In the genomic region with DNA sequence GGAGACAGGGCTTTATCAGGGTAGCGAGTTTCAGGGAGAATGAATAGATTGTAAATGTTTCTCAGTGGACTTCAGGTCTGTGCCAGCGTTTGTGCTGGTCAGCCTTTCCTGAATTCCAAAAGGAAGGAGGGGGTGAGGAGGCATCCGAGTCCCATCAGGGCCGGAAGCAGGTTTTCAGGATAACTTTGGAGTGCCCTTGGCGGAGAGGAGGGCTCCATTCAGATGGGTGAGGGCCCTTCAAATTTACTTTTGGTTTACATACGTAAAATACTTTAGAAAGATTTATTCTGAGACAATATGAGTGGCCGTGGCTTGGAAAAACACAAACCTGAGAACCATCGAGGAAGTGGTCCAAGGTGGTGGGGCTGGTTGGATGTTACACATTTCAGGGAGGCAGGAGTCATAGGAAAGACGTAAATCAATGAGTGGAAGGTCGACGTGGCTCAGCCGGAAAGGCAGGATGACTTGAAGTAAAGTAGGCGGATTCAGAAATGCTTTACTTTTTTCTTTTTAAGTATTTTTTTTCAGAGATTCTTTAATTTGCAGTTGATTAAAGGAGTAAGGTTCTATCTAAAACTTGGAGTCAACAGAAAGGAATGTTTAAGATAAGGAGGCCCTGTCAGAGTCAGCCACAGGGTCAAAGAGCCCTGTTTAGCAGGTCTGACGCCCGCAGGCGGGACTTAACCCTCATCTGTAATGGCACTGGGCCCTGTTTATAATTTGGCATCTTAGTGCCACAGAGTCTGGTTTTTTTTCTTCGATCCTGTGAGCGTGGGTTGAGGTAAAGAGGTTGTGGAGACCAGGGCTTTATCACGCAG, we compare ENCODE assay signal across 9 cellular contexts. TPM values are rescaled to one million over a fixed set of nuclear protein-coding genes. Genes with fewer than 3 reads are reported as not detected.
DNase-seq lines count a peak whose midpoint lies in the region; ATAC-seq and TF ChIP-seq lines count a peak whose summit lies in the region.
"Had no signal": no experiment of that assay in that cellular context is flagged by ENCODE, and none has a peak within 500 bp of the region (broad histone marks: within the 10 kb centered on the region; RNA-seq: fewer than 3 reads in every experiment).

No MANE protein-coding gene starts in this region.

- peaks cover 22 to 68% of the 10 kb centered on the region in 2 donors for H3K4me1 ChIP-seq in thyroid gland

- H3K36me3 ChIP-seq in thyroid gland: no peaks in the 10 kb centered on the region

- peak; percentile 26 for DNase-seq in NCI-H2171 treated with DMSO at 0.1 percent for 48 hours (lab: John Stamatoyannopoulos, UW)
- no peak for DNase-seq in NCI-H2171 (lab: John Stamatoyannopoulos, UW)
- peak; percentile 97 for DNase-seq in amniotic epithelial cell (ENCODE audit: low read depth)
- DNase-seq in hepatic stellate cell (ENCODE audit: low spot score): peak; percentile 92
- peak; percentile 69 to 76 for DNase-seq in thyroid gland
- no peak for DNase-seq in NCI-H526 (lab: John Stamatoyannopoulos, UW)
- no peak for DNase-seq in SHP77 treated with DMSO at 0.1 percent for 48 hours (lab: John Stamatoyannopoulos, UW)

- H3K27me3 ChIP-seq in thyroid gland: no peaks in the 10 kb centered on the region
- H3K27me3 ChIP-seq: BLaER1 had no signal

- no peak for TF ChIP-seq POLR2A in thyroid gland (IDR thresholded peaks at IDR 0.05)

- no peak for ATAC-seq in HG03039 (IDR thresholded peaks at IDR 0.05; ENCODE audit: unreplicated experiment)

- intact Hi-C loops in thyroid gland (cut with DNase I): no loop called here

- WGBS in thyroid gland, 2 donors: 31 to 33% methylated on average over 19 of the region's 19 CpGs

- no peak overlapping the region for H3K4me3 ChIP-seq in thyroid gland (replicated peaks in 1 of 3)
- H3K4me3 ChIP-seq: BLaER1 had no signal

- H3K27ac ChIP-seq in thyroid gland: peak overlapping the region; percentile 71 to 86 (median 80)
- H3K27ac ChIP-seq: BLaER1 had no signal

- H3K9me3 ChIP-seq in thyroid gland: no peaks in the 10 kb centered on the region
- H3K9me3 ChIP-seq: BLaER1 had no signal

- TF ChIP-seq CTCF in thyroid gland (IDR thresholded peaks at IDR 0.05): no peak

RNA-seq across cellular contexts. Expression of gene ATP11A, which starts 32.8 kb away (rescaled TPM):
- total RNA-seq in thyroid gland: 10 to 100 TPM; 32.1 to 83.6 (median 46.2) TPM

Comparison
In these comparisons a context has a peak if more than half of its experiments do, and no peak if none do; other contexts are left out.
1. DNase-seq: peak in NCI-H2171 treated with DMSO at 0.1 percent for 48 hours (single experiment), amniotic epithelial cell (single experiment), hepatic stellate cell (single experiment) and thyroid gland (2 of 2); none in NCI-H2171 (single experiment), NCI-H526 (0 of 2) and SHP77 treated with DMSO at 0.1 percent for 48 hours (single experiment).